ENCODE assay signal across 15 cellular contexts in the genomic region with DNA sequence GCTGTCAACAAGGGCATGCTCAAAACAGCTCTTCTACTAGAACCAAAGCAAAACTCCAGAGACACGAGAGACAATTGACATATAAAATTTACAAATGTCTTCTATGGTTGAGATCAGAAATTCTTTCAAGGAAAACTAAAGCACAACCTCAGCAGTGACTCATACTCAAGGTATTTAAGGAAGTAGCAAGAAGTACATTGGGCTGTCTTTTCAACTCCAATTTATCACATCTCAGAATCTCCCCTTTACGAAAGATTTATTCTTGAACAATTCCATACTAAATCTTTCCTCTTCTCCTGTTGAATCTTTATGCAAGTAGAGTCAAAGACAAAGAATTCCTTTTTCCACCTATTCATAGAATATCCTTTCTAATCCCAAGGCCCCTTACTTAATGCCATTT.
DNase-seq lines count a peak whose midpoint lies in the region; ATAC-seq and TF ChIP-seq lines count a peak whose summit lies in the region.
"Had no signal": no experiment of that assay in that cellular context is flagged by ENCODE, and none has a peak within 500 bp of the region (broad histone marks: within the 10 kb centered on the region; RNA-seq: fewer than 3 reads in every experiment).

No MANE protein-coding gene starts in this region.

- DNase-seq in AG09309 (ENCODE audit: low read depth) (peak; percentile 29), KBM-7 (peak; percentile 6), cardiac fibroblast (ENCODE audit: low read depth in 2 of 2) (peak; percentile 70 to 85), mesothelial cell of epicardium (ENCODE audit: low spot score in 2 of 2, unreplicated experiment in 2 of 2) (no peak), NCI-H510A treated with DMSO at 0.1 percent for 48 hours (lab: John Stamatoyannopoulos, UW) (no peak), left cardiac atrium (no peak), NCI-H1417 (lab: John Stamatoyannopoulos, UW) (no peak)
- DNase-seq: activated CD4-positive, alpha-beta T cell treated with anti-CD3 and anti-CD28 coated beads, Interleukin-2, amount 50 U/mL, for 48 hours; C1 segment of cervical spinal cord; NCI-H526 treated with DMSO at 0.1 percent for 48 hours; stimulated activated naive CD4-positive, alpha-beta T cell treated with Interleukin-2 at 50 U/mL for 16 hours had no signal

- ATAC-seq in left cardiac atrium, result no peak
- ATAC-seq in HG03571 (IDR thresholded peaks at IDR 0.05; ENCODE audit: unreplicated experiment), result no peak
- ATAC-seq: natural killer cell treated with Interleukin-12 subunit alpha and Interleukin-12 subunit beta and Interleukin-15 and Interleukin-18, amount 100 ng/mL, for 72 hours had no signal

- peaks cover 21% of the 10 kb centered on the region for H3K9me3 Mint-ChIP-seq in mesothelial cell of epicardium
- H3K9me3 Mint-ChIP-seq: activated naive CD4-positive, alpha-beta T cell treated with anti-CD3 and anti-CD28 coated beads, Interleukin-2, amount 50 U/mL, for 24 hours had no signal

- in situ Hi-C loops in KBM-7 (cut with MboI; ENCODE audit: low pct_unique_long_range_greater_than_20kb, low sequenced_read_pairs), result no loop called here

- no peak for TF ChIP-seq CTCF in AG09309 (IDR thresholded peaks at IDR 0.05; ENCODE audit: control insufficient read depth, insufficient read depth, low read depth, low read length, missing control alignments)
- TF ChIP-seq CTCF in cardiac fibroblast (IDR thresholded peaks at IDR 0.05; ENCODE audit: low read depth, low read length), result no peak
- no peak for TF ChIP-seq CTCF in mesothelial cell of epicardium (IDR thresholded peaks at IDR 0.05; ENCODE audit: unreplicated experiment)

- H3K36me3 Mint-ChIP-seq in mesothelial cell of epicardium, result peaks cover 14% of the 10 kb centered on the region
- H3K36me3 Mint-ChIP-seq: activated naive CD4-positive, alpha-beta T cell treated with anti-CD3 and anti-CD28 coated beads, Interleukin-2, amount 50 U/mL, for 24 hours; natural killer cell treated with Interleukin-12 subunit alpha and Interleukin-12 subunit beta and Interleukin-15 and Interleukin-18, amount 100 ng/mL, for 72 hours had no signal

- H3K4me1 Mint-ChIP-seq in mesothelial cell of epicardium, result peaks cover 41% of the 10 kb centered on the region
- H3K4me1 Mint-ChIP-seq: activated naive CD4-positive, alpha-beta T cell treated with anti-CD3 and anti-CD28 coated beads, Interleukin-2, amount 50 U/mL, for 24 hours had no signal

- H3K4me3 Mint-ChIP-seq in mesothelial cell of epicardium, result no peak overlapping the region
- H3K4me3 Mint-ChIP-seq: activated naive CD4-positive, alpha-beta T cell treated with anti-CD3 and anti-CD28 coated beads, Interleukin-2, amount 50 U/mL, for 24 hours; natural killer cell treated with Interleukin-12 subunit alpha and Interleukin-12 subunit beta and Interleukin-15 and Interleukin-18, amount 100 ng/mL, for 72 hours had no signal

- no peaks in the 10 kb centered on the region for H3K27me3 Mint-ChIP-seq in mesothelial cell of epicardium (ENCODE audit: low read depth)
- H3K27me3 Mint-ChIP-seq: activated naive CD4-positive, alpha-beta T cell treated with anti-CD3 and anti-CD28 coated beads, Interleukin-2, amount 50 U/mL, for 24 hours; natural killer cell treated with Interleukin-12 subunit alpha and Interleukin-12 subunit beta and Interleukin-15 and Interleukin-18, amount 100 ng/mL, for 72 hours had no signal

- intact Hi-C loops in left cardiac atrium (cut with DNase I), result no loop called here

- H3K4me3 ChIP-seq in AG09309 (ENCODE audit: control insufficient read depth, low read depth, low read length), result no peak overlapping the region
- H3K4me3 ChIP-seq in cardiac fibroblast (replicated peaks in 1 of 2; ENCODE audit: low read depth in 2 of 2, low read length in 2 of 2), result no peak overlapping the region
- H3K4me3 ChIP-seq: HAP-1 had no signal

- H3K27ac Mint-ChIP-seq in mesothelial cell of epicardium, result peak overlapping the region; percentile 92
- H3K27ac Mint-ChIP-seq: activated naive CD4-positive, alpha-beta T cell treated with anti-CD3 and anti-CD28 coated beads, Interleukin-2, amount 50 U/mL, for 24 hours; natural killer cell treated with Interleukin-12 subunit alpha and Interleukin-12 subunit beta and Interleukin-15 and Interleukin-18, amount 100 ng/mL, for 72 hours had no signal

Comparison
In these comparisons a context has a peak if more than half of its experiments do, and no peak if none do; other contexts are left out.
1. DNase-seq: peak in AG09309 (single experiment), KBM-7 (single experiment) and cardiac fibroblast (2 of 2); none in mesothelial cell of epicardium (0 of 2), NCI-H510A treated with DMSO at 0.1 percent for 48 hours (single experiment), left cardiac atrium (single experiment) and NCI-H1417 (0 of 3).